ENCODE assay signal across 8 cellular contexts in the genomic region with DNA sequence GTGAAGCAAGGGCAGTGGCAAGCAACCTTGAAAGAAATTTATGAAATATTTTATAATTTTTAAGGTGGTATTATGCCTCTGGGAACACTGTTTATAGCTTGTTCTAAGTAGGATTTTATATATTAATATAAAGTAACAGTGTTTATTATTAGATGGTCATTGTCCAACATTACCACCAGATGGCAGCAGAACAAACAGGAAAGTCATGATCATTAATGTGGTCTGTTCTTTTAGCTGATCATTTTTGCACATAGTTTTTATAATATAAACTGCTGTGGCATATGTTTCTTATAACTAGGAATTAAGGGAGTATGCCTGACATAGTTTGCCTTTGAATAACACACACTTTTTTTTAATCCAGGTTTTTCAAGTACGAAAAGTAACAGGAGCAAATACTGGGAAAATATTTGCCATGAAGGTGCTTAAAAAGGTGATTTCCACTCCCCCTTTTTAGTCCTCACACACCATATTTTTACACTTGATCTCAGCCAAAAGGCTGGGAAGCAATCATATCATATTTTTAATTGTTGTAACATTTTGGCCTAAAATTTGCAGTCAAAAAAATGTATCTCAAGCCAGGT.
DNase-seq lines count a peak whose midpoint lies in the region; ATAC-seq, FAIRE-seq and TF ChIP-seq lines count a peak whose summit lies in the region.

No MANE protein-coding gene starts in this region.

- H3K4me3 ChIP-seq in astrocyte of the cerebellum (ENCODE audit: low read depth, low read length): no peak overlapping the region

- in situ Hi-C loops in astrocyte of the cerebellum (cut with HindIII; ENCODE audit: low sequenced_read_pairs): no loop called here

- peak; percentile 47 for TF ChIP-seq CTCF in GM12873 (IDR thresholded peaks at IDR 0.05; ENCODE audit: insufficient read depth, low read depth, low read length, missing control alignments)
- peak; percentile 36 for TF ChIP-seq CTCF in astrocyte of the cerebellum (IDR thresholded peaks at IDR 0.05; ENCODE audit: low read depth, low read length, missing control alignments)

- no peak for ATAC-seq in HG03354 (IDR thresholded peaks at IDR 0.05; ENCODE audit: poor library complexity, severe bottlenecking, unreplicated experiment)
- no peak for ATAC-seq in GM21526 (IDR thresholded peaks at IDR 0.05; ENCODE audit: low FRiP score, unreplicated experiment)

- DNase-seq in AG08396 (ENCODE audit: low spot score) (peak; percentile 53), NCI-H2196 (lab: John Stamatoyannopoulos, UW; ENCODE audit: unreplicated experiment) (peak; percentile 66), astrocyte of the cerebellum (ENCODE audit: low read depth) (peak; percentile 15), C1 segment of cervical spinal cord (lab: John Stamatoyannopoulos, UW) (no peak)

- FAIRE-seq in islet of Langerhans (lab: Jason Lieb, UNC): peak; percentile 98

Comparison
In these comparisons a context has a peak if more than half of its experiments do, and no peak if none do; other contexts are left out.
1. DNase-seq: peak in AG08396 (single experiment), NCI-H2196 (single experiment) and astrocyte of the cerebellum (single experiment); none in C1 segment of cervical spinal cord (0 of 14).